ENCODE assay signal across 11 cellular contexts in genomic region chr9:124263158-124263557, GRCh38. TPM values are rescaled to one million over a fixed set of nuclear protein-coding genes. Genes with fewer than 3 reads are reported as not detected.
DNase-seq lines count a peak whose midpoint lies in the region; TF ChIP-seq lines count a peak whose summit lies in the region.
"Had no signal": no experiment of that assay in that cellular context is flagged by ENCODE, and none has a peak within 500 bp of the region (broad histone marks: within the 10 kb centered on the region; RNA-seq: fewer than 3 reads in every experiment).

No MANE protein-coding gene starts in this region.

- H3K36me3 ChIP-seq in Peyer's patch (no peaks in the 10 kb centered on the region), fibroblast of lung (ENCODE audit: control insufficient read depth, insufficient read depth, low read length) (peaks cover 11% of the 10 kb centered on the region)
- H3K36me3 ChIP-seq: BE2C had no signal

- H3K4me2 ChIP-seq in fibroblast of lung (ENCODE audit: extremely low read depth, insufficient read depth, low read length): peak overlapping the region; percentile 80

- no peak overlapping the region for H2AFZ ChIP-seq in fibroblast of lung (ENCODE audit: low read length)

- no peaks in the 10 kb centered on the region for H4K20me1 ChIP-seq in fibroblast of lung (ENCODE audit: control insufficient read depth, extremely low read depth, insufficient read depth, low read length)

- H3K27me3 ChIP-seq in Peyer's patch (no peaks in the 10 kb centered on the region), fibroblast of lung (ENCODE audit: control insufficient read depth, insufficient read depth, low read length) (no peaks in the 10 kb centered on the region)

- peaks cover 95% of the 10 kb centered on the region for H3K79me2 ChIP-seq in fibroblast of lung (ENCODE audit: control insufficient read depth, insufficient read depth, low read length)

- H3K4me3 ChIP-seq in Peyer's patch (no peak overlapping the region), fibroblast of lung (replicated peaks in 1 of 4; ENCODE audit: control extremely low read depth in 1 of 4, insufficient read depth in 1 of 4, low read depth in 3 of 4, low read length in 4 of 4) (no peak overlapping the region), retinal pigment epithelial cell (ENCODE audit: low read length) (peak overlapping the region; percentile 47)

- DNase-seq in COLO668 (lab: John Stamatoyannopoulos, UW; ENCODE audit: unreplicated experiment) (peak; percentile 17), Peyer's patch (no peak), fibroblast of lung (ENCODE audit: low read depth in 2 of 2) (no peak), retinal pigment epithelial cell (ENCODE audit: low read depth) (no peak), AG08395 (ENCODE audit: low spot score) (no peak), RPMI8226 (no peak)
- no peak for DNase-seq in activated CD8-positive, alpha-beta memory T cell treated with anti-CD3 and anti-CD28 coated beads, Interleukin-2, amount 50 U/mL, for 4 hours
- no peak for DNase-seq in stimulated activated CD4-positive, alpha-beta T cell treated with anti-CD3 and anti-CD28 coated beads, Interleukin-2, amount 100 ng/mL, for 48 hours
- DNase-seq: BE2C; NCI-H2171; stimulated activated CD8-positive, alpha-beta memory T cell treated with anti-CD3 and anti-CD28 coated beads, Interleukin-4, amount 100 ng/mL, for 48 hours had no signal

- TF ChIP-seq CTCF in Peyer's patch (IDR thresholded peaks at IDR 0.05) (no peak), fibroblast of lung (conservative IDR thresholded peaks at IDR 0.05 in 1 of 2, IDR thresholded peaks at IDR 0.05 in 1 of 2; ENCODE audit: low read depth in 1 of 2, low read length in 2 of 2) (no peak), retinal pigment epithelial cell (conservative IDR thresholded peaks at IDR 0.05; ENCODE audit: low read depth, low read length) (no peak)

- H3K9me3 ChIP-seq in Peyer's patch (no peaks in the 10 kb centered on the region), fibroblast of lung (ENCODE audit: control insufficient read depth, insufficient read depth, low read depth, low read length) (no peaks in the 10 kb centered on the region)
- H3K9me3 ChIP-seq: BE2C had no signal

- peak overlapping the region; percentile 51 to 88 (median 64) for H3K27ac ChIP-seq in Peyer's patch
- no peak overlapping the region for H3K27ac ChIP-seq in fibroblast of lung (ENCODE audit: insufficient read depth, low read length)

- no peak for TF ChIP-seq POLR2A in Peyer's patch (IDR thresholded peaks at IDR 0.05)

- H3K4me1 ChIP-seq in Peyer's patch (peaks cover 3 to 88% (median 32%) of the 10 kb centered on the region in 4 donors), fibroblast of lung (ENCODE audit: control insufficient read depth, extremely low read depth, insufficient read depth, low read length) (peaks cover 32% of the 10 kb centered on the region)
- H3K4me1 ChIP-seq: BE2C had no signal

- H3K9ac ChIP-seq in fibroblast of lung (ENCODE audit: insufficient read depth, low read length): no peak overlapping the region

RNA-seq across cellular contexts. Expression of gene NEK6, which starts 5.4 kb away (rescaled TPM):
- total RNA-seq in Peyer's patch: 10 to 100 TPM; 38.4 to 77.6 (median 46.9) TPM
- total RNA-seq in fibroblast of lung: 64.5 and 71.2 TPM in 2 replicates
- polyA plus RNA-seq in fibroblast of lung: 71.4 and 102 TPM in 2 replicates
- 55.8 and 75.3 TPM in 2 replicates for polyA plus RNA-seq in fibroblast of lung (2012)
- polyA minus RNA-seq in fibroblast of lung (ENCODE audit: low replicate concordance): 119 and 153 TPM in 2 replicates
